ENCODE assay signal across 9 cellular contexts in genomic region chr20:7770578-7770977, GRCh38.
DNase-seq lines count a peak whose midpoint lies in the region; ATAC-seq and TF ChIP-seq lines count a peak whose summit lies in the region.
"Had no signal": no experiment of that assay in that cellular context is flagged by ENCODE, and none has a peak within 500 bp of the region (broad histone marks: within the 10 kb centered on the region; RNA-seq: fewer than 3 reads in every experiment).

No MANE protein-coding gene starts in this region.

- H3K27me3 ChIP-seq in brain microvascular endothelial cell (replicated peaks) (no peaks in the 10 kb centered on the region), gastroesophageal sphincter (no peaks in the 10 kb centered on the region)
- H3K27me3 ChIP-seq: SJSA1 had no signal

- WGBS in gastroesophageal sphincter (ENCODE audit: low coverage in 1 of 2), 2 donors, result 52 to 65% methylated on average over 2 of the region's 2 CpGs

- no peaks in the 10 kb centered on the region for H3K4me1 ChIP-seq in gastroesophageal sphincter
- H3K4me1 ChIP-seq: SJSA1 had no signal

- no peak for TF ChIP-seq POLR2A in gastroesophageal sphincter (IDR thresholded peaks at IDR 0.05)

- H3K9me3 ChIP-seq in gastroesophageal sphincter, result no peaks in the 10 kb centered on the region
- H3K9me3 ChIP-seq: SJSA1 had no signal

- H3K4me3 ChIP-seq in brain microvascular endothelial cell (ENCODE audit: low read depth, low read length) (no peak overlapping the region), gastroesophageal sphincter (no peak overlapping the region)
- H3K4me3 ChIP-seq: SJSA1 had no signal

- intact Hi-C loops in sciatic nerve (cut with DNase I) (no loop called here), Right ventricle myocardium inferior (cut with DNase I) (no loop called here)

- no peak for TF ChIP-seq EP300 in gastroesophageal sphincter (IDR thresholded peaks at IDR 0.05)

- TF ChIP-seq CTCF in brain microvascular endothelial cell (IDR thresholded peaks at IDR 0.05; ENCODE audit: low read depth, low read length, missing control alignments), result no peak
- TF ChIP-seq CTCF in gastroesophageal sphincter (IDR thresholded peaks at IDR 0.05), result no peak

- no peaks in the 10 kb centered on the region for H3K36me3 ChIP-seq in brain microvascular endothelial cell (replicated peaks)
- no peaks in the 10 kb centered on the region for H3K36me3 ChIP-seq in gastroesophageal sphincter
- H3K36me3 ChIP-seq: SJSA1 had no signal

- DNase-seq in NCI-H1092 treated with DMSO at 0.1 percent for 48 hours (lab: John Stamatoyannopoulos, UW) (peak; percentile 87), brain microvascular endothelial cell (peak; percentile 17), sciatic nerve (ENCODE audit: low spot score) (no peak), Right ventricle myocardium inferior (ENCODE audit: missing footprints) (no peak), NCI-H446 (lab: John Stamatoyannopoulos, UW) (no peak)

- no peak overlapping the region for H3K27ac ChIP-seq in brain microvascular endothelial cell
- no peak overlapping the region for H3K27ac ChIP-seq in gastroesophageal sphincter
- H3K27ac ChIP-seq: SJSA1 had no signal

- ATAC-seq in GM18858 (IDR thresholded peaks at IDR 0.05; ENCODE audit: unreplicated experiment) (peak; percentile 99), HG02610 (IDR thresholded peaks at IDR 0.05; ENCODE audit: unreplicated experiment) (peak; percentile 96), sciatic nerve (no peak), Right ventricle myocardium inferior (no peak), gastroesophageal sphincter (no peak)

- in situ Hi-C loops in brain microvascular endothelial cell (cut with HindIII; ENCODE audit: low pct_ligation_motif_present, low sequenced_read_pairs), result no loop called here

Comparison
In these comparisons a context has a peak if more than half of its experiments do, and no peak if none do; other contexts are left out.
1. ATAC-seq: peak in GM18858 (single experiment) and HG02610 (single experiment); none in sciatic nerve (single experiment), Right ventricle myocardium inferior (single experiment) and gastroesophageal sphincter (single experiment).
2. DNase-seq: peak in NCI-H1092 treated with DMSO at 0.1 percent for 48 hours (single experiment) and brain microvascular endothelial cell (single experiment); none in sciatic nerve (single experiment), Right ventricle myocardium inferior (single experiment) and NCI-H446 (0 of 2).